ENCODE assay signal across 12 cellular contexts in the genomic region with DNA sequence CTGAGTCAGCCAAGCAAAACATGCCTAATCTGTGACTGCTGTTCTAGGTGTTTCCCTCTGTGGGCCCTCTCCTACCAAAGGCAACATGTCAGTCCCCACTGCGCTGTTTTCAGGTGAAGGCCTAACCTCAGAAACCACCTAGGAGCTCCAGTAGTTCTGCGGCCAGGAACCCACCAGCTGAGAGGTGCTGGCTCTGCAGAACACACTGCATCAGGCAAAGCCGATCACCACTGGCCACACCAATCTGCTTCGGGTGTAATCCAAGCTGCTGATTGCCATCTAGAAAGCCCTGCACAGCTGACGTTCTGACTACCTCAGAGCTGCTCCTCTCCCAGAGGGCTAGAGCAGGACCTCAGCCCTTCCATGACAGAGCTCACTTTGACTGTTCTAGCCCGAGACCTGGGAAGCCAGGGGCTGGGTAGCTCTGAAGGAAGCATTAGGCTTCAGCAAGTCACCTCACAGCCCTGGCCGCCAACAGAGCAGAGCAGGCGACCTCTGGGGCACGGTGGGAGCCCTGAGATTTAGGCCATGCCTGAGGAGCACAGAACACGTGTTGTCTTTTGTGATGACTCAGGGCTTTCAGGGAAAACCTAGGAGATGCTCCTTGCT. TPM values are rescaled to one million over a fixed set of nuclear protein-coding genes. Genes with fewer than 3 reads are reported as not detected.
DNase-seq lines count a peak whose midpoint lies in the region; ATAC-seq, FAIRE-seq and TF ChIP-seq lines count a peak whose summit lies in the region.
"Had no signal": no experiment of that assay in that cellular context is flagged by ENCODE, and none has a peak within 500 bp of the region (broad histone marks: within the 10 kb centered on the region; RNA-seq: fewer than 3 reads in every experiment).

No MANE protein-coding gene starts in this region.

- intact Hi-C loops in ascending aorta (cut with DNase I) = loop anchor here (1.0 kb wide), 1 partner anchor 15 kb away; a partner anchor contains a TSS
- intact Hi-C loops in sigmoid colon (cut with DNase I) = no loop called here
- intact Hi-C loops in heart right ventricle (cut with DNase I) = no loop called here

- H3K36me3 ChIP-seq in ascending aorta = peaks cover 13 to 38% of the 10 kb centered on the region in 2 donors
- peaks cover 18 to 53% (median 30%) of the 10 kb centered on the region in 4 donors for H3K36me3 ChIP-seq in sigmoid colon
- peaks cover 0 to 71% (median 10%) of the 10 kb centered on the region in 9 donors for H3K36me3 ChIP-seq in heart right ventricle

- H3K27ac ChIP-seq in ascending aorta (peak overlapping the region; percentile 94), sigmoid colon (peak overlapping the region; percentile 83 to 92 (median 91)), heart right ventricle (peak overlapping the region in 1 of 10 donors; percentile 44)

- DNase-seq in GM12891 (ENCODE audit: insufficient read length, low spot score) (peak; percentile 46), T-helper 9 cell (peak; percentile 39), ascending aorta (ENCODE audit: low spot score in 2 of 2) (no peak), sigmoid colon (peak; percentile 61), ACHN (no peak), heart right ventricle (no peak)
- DNase-seq: Calu3, naive B cell, NCI-H446 treated with DMSO at 0.1 percent for 48 hours, trophoblast cell had no signal

- H3K27me3 ChIP-seq in ascending aorta (no peaks in the 10 kb centered on the region), sigmoid colon (no peaks in the 10 kb centered on the region), heart right ventricle (no peaks in the 10 kb centered on the region)

- WGBS in sigmoid colon, 2 donors = 81 to 88% methylated on average over 10 of the region's 10 CpGs
- WGBS in heart right ventricle, 2 donors = 88 to 89% methylated on average over 10 of the region's 10 CpGs

- no peak for TF ChIP-seq EP300 in sigmoid colon (IDR thresholded peaks at IDR 0.05)

- peaks cover 24 to 68% of the 10 kb centered on the region in 2 donors for H3K4me1 ChIP-seq in ascending aorta
- peaks cover 0 to 99% (median 97%) of the 10 kb centered on the region in 4 donors for H3K4me1 ChIP-seq in sigmoid colon
- H3K4me1 ChIP-seq in heart right ventricle = peaks cover 0 to 49% (median 0%) of the 10 kb centered on the region in 9 donors

- H3K9me3 ChIP-seq in ascending aorta = no peaks in the 10 kb centered on the region
- no peaks in the 10 kb centered on the region for H3K9me3 ChIP-seq in sigmoid colon
- H3K9me3 ChIP-seq in heart right ventricle = no peaks in the 10 kb centered on the region

- in situ Hi-C loops in ACHN (cut with HindIII; ENCODE audit: low pct_ligation_motif_present, low pct_unique_long_range_greater_than_20kb, low sequenced_read_pairs) = no loop called here

- no peak for ATAC-seq in GM21723 (IDR thresholded peaks at IDR 0.05; ENCODE audit: unreplicated experiment)
- no peak for ATAC-seq in heart right ventricle
- ATAC-seq in GM19328 (IDR thresholded peaks at IDR 0.05; ENCODE audit: unreplicated experiment) = no peak

- TF ChIP-seq POLR2A in GM12891 (IDR thresholded peaks at IDR 0.05; ENCODE audit: low read depth, low read length) = no peak
- no peak for TF ChIP-seq POLR2A in sigmoid colon (IDR thresholded peaks at IDR 0.05)

- FAIRE-seq in GM12891 (lab: Jason Lieb, UNC) = peak; percentile 94

- TF ChIP-seq CTCF in ascending aorta (IDR thresholded peaks at IDR 0.05) (no peak), sigmoid colon (IDR thresholded peaks at IDR 0.05) (no peak), heart right ventricle (IDR thresholded peaks at IDR 0.05) (no peak)

- peak overlapping the region in 1 of 2 donors; percentile 9 for H3K4me3 ChIP-seq in ascending aorta
- H3K4me3 ChIP-seq in sigmoid colon = no peak overlapping the region
- H3K4me3 ChIP-seq in heart right ventricle = no peak overlapping the region

TF ChIP-seq in GM12891, 5 proteins besides CTCF, POLR2A, EP300 and RAD21:
- TF ChIP-seq PAX5 (IDR thresholded peaks at IDR 0.05; ENCODE audit: insufficient read depth, low read length, severe bottlenecking) (peak; percentile 53), POLR2AphosphoS5 (IDR thresholded peaks at IDR 0.05; ENCODE audit: low read depth, low read length) (no peak), TAF1 (IDR thresholded peaks at IDR 0.05; ENCODE audit: low read depth, low read length) (no peak)

RNA-seq across cellular contexts. Expression of a gene that starts 14.8 kb away (rescaled TPM):
- polyA plus RNA-seq in GM12891 (2012; ENCODE audit: low read depth, missing spikeins) = 10.9 TPM
- total RNA-seq in ascending aorta (60.3 TPM), sigmoid colon (100 to 1,000 TPM; 153 to 221 (median 209) TPM), heart right ventricle (10 to 100 TPM in 9 of 10 donors, 1 to 10 TPM in 1; 9.4 to 16.7 (median 12.7) TPM)
- polyA plus RNA-seq in sigmoid colon (10 to 100 TPM; 14.4 to 34.8 (median 17.6) TPM), heart right ventricle (1 to 10 TPM; 8.5 to 9.9 TPM)

RNA-seq across cellular contexts. Expression of a gene that starts 48.1 kb away (rescaled TPM):
- 14.8 TPM for polyA plus RNA-seq in GM12891 (2012; ENCODE audit: low read depth, missing spikeins)
- total RNA-seq in ascending aorta (130 TPM), sigmoid colon (10 to 100 TPM; 23.9 to 56.2 (median 28.3) TPM), heart right ventricle (10 to 100 TPM in 8 of 10 donors, 1 to 10 TPM in 2; 8.3 to 15.7 (median 11.5) TPM)
- polyA plus RNA-seq in sigmoid colon (10 to 100 TPM in 2 of 3 donors, 1 to 10 TPM in 1; 3.9 to 21.0 (median 17.0) TPM), heart right ventricle (10 to 100 TPM in 1 of 2 donors, 1 to 10 TPM in 1; 7.2 to 12.9 TPM)

RNA-seq across cellular contexts. Expression of a gene that starts 51.4 kb away (rescaled TPM):
- 0.73 TPM for polyA plus RNA-seq in GM12891 (2012; ENCODE audit: low read depth, missing spikeins)
- total RNA-seq in ascending aorta = 1.5 TPM
- 1 to 10 TPM; 2.5 to 9.4 (median 3.7) TPM for total RNA-seq in sigmoid colon
- 10 to 100 TPM in 1 of 3 donors, 1 to 10 TPM in 2; 3.6 to 15.7 (median 9.9) TPM for polyA plus RNA-seq in sigmoid colon
- total RNA-seq in heart right ventricle = 10 to 100 TPM in 2 of 10 donors, 1 to 10 TPM in 8; 4.4 to 44.3 (median 9.1) TPM
- polyA plus RNA-seq in heart right ventricle = 10 to 100 TPM in 1 of 2 donors, 1 to 10 TPM in 1; 5.6 to 10.4 TPM

Comparison
In these comparisons a context has a peak if more than half of its experiments do, and no peak if none do; other contexts are left out.
1. DNase-seq: peak in GM12891 (single experiment), T-helper 9 cell (single experiment) and sigmoid colon (single experiment); none in ascending aorta (0 of 2), ACHN (single experiment) and heart right ventricle (0 of 2).